Comparison of ENCODE assay signal across 12 cellular contexts in the genomic region with DNA sequence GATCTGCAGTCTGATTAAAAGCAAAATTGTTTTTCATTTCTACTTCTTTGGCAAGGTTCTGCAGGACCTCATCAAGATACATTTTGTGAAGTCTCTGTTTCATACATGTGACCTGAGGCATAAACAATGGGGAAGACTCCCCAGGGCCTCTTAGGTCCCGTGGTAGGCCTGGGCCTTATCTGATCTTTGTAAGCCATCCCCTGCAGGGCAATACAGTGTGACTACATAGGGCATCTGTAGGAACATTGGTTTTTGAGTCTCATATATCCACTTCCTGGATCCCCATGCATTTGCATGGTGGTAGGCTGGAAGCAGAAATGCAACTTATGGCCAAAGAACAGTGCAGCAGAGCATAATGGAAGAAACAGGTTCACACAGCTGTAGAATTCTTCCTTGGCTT. TPM values are rescaled to one million over a fixed set of nuclear protein-coding genes. Genes with fewer than 3 reads are reported as not detected.
DNase-seq lines count a peak whose midpoint lies in the region; ATAC-seq and TF ChIP-seq lines count a peak whose summit lies in the region.
"Had no signal": no experiment of that assay in that cellular context is flagged by ENCODE, and none has a peak within 500 bp of the region (broad histone marks: within the 10 kb centered on the region; RNA-seq: fewer than 3 reads in every experiment).

No MANE protein-coding gene starts in this region.

- no peak overlapping the region for H3K27ac ChIP-seq in endodermal cell (ENCODE audit: low read depth, low read length)
- H3K27ac ChIP-seq: lower lobe of right lung had no signal

- ATAC-seq in GM18861 (IDR thresholded peaks at IDR 0.05; ENCODE audit: unreplicated experiment) (peak; percentile 64), GM21619 (IDR thresholded peaks at IDR 0.05; ENCODE audit: unreplicated experiment) (peak; percentile 47), HG03558 (IDR thresholded peaks at IDR 0.05; ENCODE audit: extremely low read depth, unreplicated experiment) (peak; percentile 31)
- ATAC-seq: GM23338 had no signal

- TF ChIP-seq CTCF in endodermal cell (conservative IDR thresholded peaks at IDR 0.05) = no peak

- peaks cover 12% of the 10 kb centered on the region for H3K36me3 Mint-ChIP-seq in endodermal cell (ENCODE audit: low read depth)
- peaks cover 2% of the 10 kb centered on the region for H3K36me3 Mint-ChIP-seq in activated CD4-positive, alpha-beta T cell treated with anti-CD3 and anti-CD28 coated beads, Interleukin-2, amount 10 ng/mL, durations not matched to agents 24 days and 14 days (ENCODE audit: low read depth)
- H3K36me3 Mint-ChIP-seq: activated CD4-positive, alpha-beta memory T cell treated with anti-CD3 and anti-CD28 coated beads for 36 hours; brain had no signal

- no peaks in the 10 kb centered on the region for H3K36me3 ChIP-seq in endodermal cell (ENCODE audit: control insufficient read depth, insufficient read depth, low read length)
- H3K36me3 ChIP-seq: lower lobe of right lung had no signal

- H3K27ac Mint-ChIP-seq in endodermal cell = peak overlapping the region; percentile 16
- no peak overlapping the region for H3K27ac Mint-ChIP-seq in activated CD4-positive, alpha-beta T cell treated with anti-CD3 and anti-CD28 coated beads, Interleukin-2, amount 10 ng/mL, durations not matched to agents 24 days and 14 days
- H3K27ac Mint-ChIP-seq: activated CD4-positive, alpha-beta memory T cell treated with anti-CD3 and anti-CD28 coated beads for 36 hours; brain had no signal

- 50 to 58% methylated on average over 1 of the region's 1 CpG for WGBS in endodermal cell (ENCODE audit: insufficient coverage in 1 of 2, insufficient read length in 1 of 2), 2 experiments

- H3K9ac ChIP-seq in endodermal cell (ENCODE audit: extremely low read depth, low read length, poor library complexity, severe bottlenecking) = no peak overlapping the region

- no peaks in the 10 kb centered on the region for H3K9me3 ChIP-seq in endodermal cell (ENCODE audit: control insufficient read depth, low read length)
- H3K9me3 ChIP-seq: lower lobe of right lung had no signal

- H3K4me1 Mint-ChIP-seq in endodermal cell = peaks cover 56% of the 10 kb centered on the region
- H3K4me1 Mint-ChIP-seq in activated CD4-positive, alpha-beta T cell treated with anti-CD3 and anti-CD28 coated beads, Interleukin-2, amount 10 ng/mL, durations not matched to agents 24 days and 14 days = peaks cover 11% of the 10 kb centered on the region

- H3K4me3 Mint-ChIP-seq in endodermal cell = no peak overlapping the region
- no peak overlapping the region for H3K4me3 Mint-ChIP-seq in activated CD4-positive, alpha-beta T cell treated with anti-CD3 and anti-CD28 coated beads, Interleukin-2, amount 10 ng/mL, durations not matched to agents 24 days and 14 days
- H3K4me3 Mint-ChIP-seq: activated CD4-positive, alpha-beta memory T cell treated with anti-CD3 and anti-CD28 coated beads for 36 hours; brain; GM23338 had no signal

- H3K4me3 ChIP-seq in endodermal cell (ENCODE audit: low read length) = no peak overlapping the region
- H3K4me3 ChIP-seq: GM23338, lower lobe of right lung had no signal

- H3K9me3 Mint-ChIP-seq in endodermal cell = no peaks in the 10 kb centered on the region
- no peaks in the 10 kb centered on the region for H3K9me3 Mint-ChIP-seq in activated CD4-positive, alpha-beta T cell treated with anti-CD3 and anti-CD28 coated beads, Interleukin-2, amount 10 ng/mL, durations not matched to agents 24 days and 14 days
- H3K9me3 Mint-ChIP-seq: activated CD4-positive, alpha-beta memory T cell treated with anti-CD3 and anti-CD28 coated beads for 36 hours; brain; GM23338 had no signal

- DNase-seq in endodermal cell = peak; percentile 55
- DNase-seq in stimulated activated CD4-positive, alpha-beta T cell treated with anti-CD3 and anti-CD28 coated beads, Interleukin-2, amount 100 ng/mL, for 48 hours = no peak
- DNase-seq in activated CD4-positive, alpha-beta T cell treated with anti-CD3 and anti-CD28 coated beads, Interleukin-2, amount 10 ng/mL, durations not matched to agents 24 days and 14 days = no peak
- DNase-seq in NCI-H1048 (lab: John Stamatoyannopoulos, UW) = no peak
- DNase-seq in pons (ENCODE audit: low spot score) = no peak
- DNase-seq: activated CD4-positive, alpha-beta memory T cell treated with anti-CD3 and anti-CD28 coated beads for 36 hours; lower lobe of right lung had no signal

- no peaks in the 10 kb centered on the region for H3K27me3 Mint-ChIP-seq in endodermal cell (ENCODE audit: insufficient read depth)
- H3K27me3 Mint-ChIP-seq in activated CD4-positive, alpha-beta T cell treated with anti-CD3 and anti-CD28 coated beads, Interleukin-2, amount 10 ng/mL, durations not matched to agents 24 days and 14 days = peaks cover 18% of the 10 kb centered on the region
- H3K27me3 Mint-ChIP-seq: activated CD4-positive, alpha-beta memory T cell treated with anti-CD3 and anti-CD28 coated beads for 36 hours had no signal

- no peaks in the 10 kb centered on the region for H3K27me3 ChIP-seq in endodermal cell (ENCODE audit: control insufficient read depth, insufficient read depth, low read length, poor library complexity, severe bottlenecking)

- peaks cover 5% of the 10 kb centered on the region for H3K4me1 ChIP-seq in endodermal cell (ENCODE audit: control insufficient read depth, insufficient read depth, low read length)

- intact Hi-C loops in activated CD4-positive, alpha-beta T cell treated with anti-CD3 and anti-CD28 coated beads, Interleukin-2, amount 10 ng/mL, durations not matched to agents 24 days and 14 days (cut with micrococcal nuclease) = no loop called here

RNA-seq across cellular contexts. Expression of a gene that starts 6.0 kb away (rescaled TPM):
- total RNA-seq in endodermal cell = 10 to 100 TPM; 42.5 to 96.7 TPM
- 5.6 TPM for polyA plus RNA-seq in endodermal cell (2013, experiment 1 of 2)
- polyA plus RNA-seq in endodermal cell (2013, experiment 2 of 2) = 5.5 TPM
- total RNA-seq in activated CD4-positive, alpha-beta T cell treated with anti-CD3 and anti-CD28 coated beads, Interleukin-2, amount 10 ng/mL, durations not matched to agents 24 days and 14 days = 4.4 and 5.2 TPM in 2 replicates
